In the genomic region with DNA sequence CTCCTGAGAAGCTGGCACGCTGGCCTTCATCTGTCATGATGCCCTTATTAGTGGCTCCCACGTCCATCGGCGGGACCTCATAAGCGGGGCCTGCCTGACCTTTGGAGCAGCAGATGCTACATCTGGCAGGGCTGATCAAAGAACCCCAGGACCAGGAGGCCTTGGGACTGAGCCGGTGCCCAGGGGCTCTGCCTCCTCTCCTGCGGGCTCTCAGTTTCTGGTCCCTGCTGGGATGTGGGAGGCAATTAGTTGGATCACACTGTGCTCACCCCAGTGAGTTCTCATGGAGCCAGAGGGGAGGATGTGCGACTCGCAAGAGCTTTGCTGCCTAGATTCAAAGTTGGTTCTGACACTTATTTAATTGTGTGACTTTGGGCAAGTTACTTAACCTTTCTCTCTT, we compare ENCODE assay signal across 1 cellular context.
TF ChIP-seq lines count a peak whose summit lies in the region.

No MANE protein-coding gene starts in this region.

TF ChIP-seq in SK-N-SH treated with all-trans-retinoic acid at 6 μM for 48 hours, 23 proteins besides CTCF, POLR2A, EP300 and RAD21 (continued from another document):
- no peak for TF ChIP-seq POU6F1 (CRISPR knock-in tag; IDR thresholded peaks at IDR 0.05; ENCODE audit: borderline replicate concordance, low read depth)
- TF ChIP-seq GLIS3 (CRISPR knock-in tag; IDR thresholded peaks at IDR 0.05), result no peak
- no peak for TF ChIP-seq ZFP3 (CRISPR knock-in tag; IDR thresholded peaks at IDR 0.05)
